Comparison of ENCODE assay signal across 13 cellular contexts in genomic region chr1:94022471-94023189, GRCh38.
DNase-seq lines count a peak whose midpoint lies in the region; ATAC-seq, FAIRE-seq and TF ChIP-seq lines count a peak whose summit lies in the region.
"Had no signal": no experiment of that assay in that cellular context is flagged by ENCODE, and none has a peak within 500 bp of the region (broad histone marks: within the 10 kb centered on the region; RNA-seq: fewer than 3 reads in every experiment).

No MANE protein-coding gene starts in this region.

- TF ChIP-seq POLR2A in HepG2 (IDR thresholded peaks at IDR 0.05; ENCODE audit: insufficient read depth in 1 of 2, low read depth in 2 of 2, low read length in 2 of 2), result no peak

- POLR2A ChIA-PET in HepG2 (lab: Yijun Ruan, JAX), result interaction anchor here (0.7 to 1.8 kb wide), 5 partner anchors 10 to 43 kb away, joined by 3 to 7 read pairs (median 4); no protein-coding TSS in a partner anchor

- H2AFZ ChIP-seq in HepG2 (ENCODE audit: low read length), result no peak overlapping the region

- TF ChIP-seq CTCF in choroid plexus epithelial cell (conservative IDR thresholded peaks at IDR 0.05; ENCODE audit: low read depth, low read length), result peak; percentile 6
- peak; percentile 20; the same call in 1 of the 2 replicates for TF ChIP-seq CTCF in HepG2 (CRISPR knock-in tag; IDR thresholded peaks at IDR 0.05)

- no peaks in the 10 kb centered on the region for H3K9me3 ChIP-seq in HepG2 (ENCODE audit: low read length)
- H3K9me3 ChIP-seq: BLaER1, SJCRH30 had no signal

- H3K36me3 ChIP-seq in HepG2 (replicated peaks in 1 of 2; ENCODE audit: control insufficient read depth in 1 of 2, insufficient read depth in 2 of 2, low read length in 2 of 2), result no peaks in the 10 kb centered on the region
- H3K36me3 ChIP-seq: BLaER1, SJCRH30 had no signal

- peak; percentile 72 for FAIRE-seq in HepG2 (lab: Jason Lieb, UNC)
- FAIRE-seq: GM12878 had no signal

- H3K27me3 ChIP-seq in HepG2 (ENCODE audit: control insufficient read depth in 1 of 2, insufficient read depth in 2 of 2, low read length in 2 of 2), result peaks cover 0 to 20% of the 10 kb centered on the region in 2 experiments; a peak in 4 of 5 replicates
- H3K27me3 ChIP-seq: BLaER1, SJCRH30 had no signal

- ATAC-seq in Right ventricle myocardium inferior, result peak; percentile 80
- ATAC-seq in HepG2, result peak; percentile 87
- ATAC-seq in HG03378 (IDR thresholded peaks at IDR 0.05; ENCODE audit: unreplicated experiment), result no peak
- ATAC-seq in HG02623 (IDR thresholded peaks at IDR 0.05; ENCODE audit: unreplicated experiment), result no peak
- ATAC-seq in GM21529 (IDR thresholded peaks at IDR 0.05; ENCODE audit: unreplicated experiment), result no peak
- ATAC-seq: GM12878 had no signal

- TF ChIP-seq RAD21 in HepG2 (CRISPR knock-in tag; IDR thresholded peaks at IDR 0.05), result no peak

- H3K27ac ChIP-seq in HepG2 (ENCODE audit: extremely low read length, insufficient read depth, low read length), result no peak overlapping the region
- H3K27ac ChIP-seq: BLaER1, SJCRH30 had no signal

- CTCF ChIA-PET in HepG2 (lab: Yijun Ruan, JAX; ENCODE audit: low intra/inter-chr PET ratio, low total read pairs), result no interaction called here

- H4K20me1 ChIP-seq in HepG2 (ENCODE audit: insufficient read depth, low read length), result no peaks in the 10 kb centered on the region
- H4K20me1 ChIP-seq: BLaER1 had no signal

- TF ChIP-seq EP300 in HepG2 (IDR thresholded peaks at IDR 0.05; ENCODE audit: low read depth in 2 of 2, low read length in 2 of 2), result no peak
- TF ChIP-seq EP300 in HepG2 (CRISPR knock-in tag; IDR thresholded peaks at IDR 0.05; ENCODE audit: borderline replicate concordance), result no peak; the same call in 1 of the 2 replicates

- H3K9ac ChIP-seq in HepG2 (ENCODE audit: insufficient read depth, low read depth, low read length), result no peak overlapping the region
- H3K9ac ChIP-seq: BLaER1 had no signal

- H3K4me2 ChIP-seq in HepG2 (ENCODE audit: low read depth, low read length), result peak overlapping the region; percentile 69
- H3K4me2 ChIP-seq: BLaER1 had no signal

- no peak for DNase-seq in Right ventricle myocardium inferior (ENCODE audit: missing footprints)
- DNase-seq in cardiac septum (ENCODE audit: low spot score), result no peak
- DNase-seq in choroid plexus epithelial cell (ENCODE audit: low read depth), result peak; percentile 94
- peak; percentile 81 for DNase-seq in HepG2 (ENCODE audit: low spot score)
- DNase-seq in germinal center (ENCODE audit: low spot score), result no peak
- DNase-seq: activated CD4-positive, alpha-beta memory T cell treated with anti-CD3 and anti-CD28 coated beads for 36 hours; anterior cingulate cortex; SJCRH30 had no signal

- H3K79me2 ChIP-seq in HepG2 (ENCODE audit: insufficient read depth, low read length), result no peaks in the 10 kb centered on the region

- WGBS in HepG2 (ENCODE audit: low lambda C conversion rate), result 48% methylated on average over 4 of the region's 6 CpGs

- intact Hi-C loops in Right ventricle myocardium inferior (cut with DNase I), result loop anchor here (5.0 kb wide), 1 partner anchor 115 kb away; the partner anchor contains the start of gene GCLM
- intact Hi-C loops in cardiac septum (cut with DNase I), result no loop called here
- intact Hi-C loops in HepG2 (cut with micrococcal nuclease; ENCODE audit: unreplicated experiment), result no loop called here

- no TSS peak for BruUV-seq in HepG2 (replicated peaks; lab: Mats Ljungman, UMichigan)

- in situ Hi-C loops in HepG2 (cut with HindIII; ENCODE audit: extremely low pct_ligation_motif_present, low pct_unique_long_range_greater_than_20kb), result loop anchor here (10.0 kb wide), 1 partner anchor 442 kb away; no protein-coding TSS in a partner anchor

- H3K4me1 ChIP-seq in HepG2 (ENCODE audit: insufficient read depth, low read length), result peaks cover 61% of the 10 kb centered on the region
- H3K4me1 ChIP-seq: BLaER1 had no signal

- no peak overlapping the region for H3K4me3 ChIP-seq in choroid plexus epithelial cell (ENCODE audit: low read depth, low read length)
- peak overlapping the region in 1 of 3 experiments; percentile 27; a peak in 1 of 6 replicates for H3K4me3 ChIP-seq in HepG2 (replicated peaks in 1 of 3; ENCODE audit: insufficient read depth in 1 of 3, low read depth in 2 of 3, low read length in 3 of 3)
- H3K4me3 ChIP-seq: BLaER1, GM12878, SJCRH30 had no signal

TF ChIP-seq in HepG2, 621 proteins besides CTCF, POLR2A, EP300 and RAD21 (continues in another document):
- TF ChIP-seq ZNF44 (CRISPR knock-in tag; IDR thresholded peaks at IDR 0.05) (no peak), ZNF703 (CRISPR knock-in tag; IDR thresholded peaks at IDR 0.05; ENCODE audit: borderline replicate concordance) (no peak), CC2D1A (CRISPR knock-in tag; IDR thresholded peaks at IDR 0.05) (no peak), PAF1 (CRISPR knock-in tag; IDR thresholded peaks at IDR 0.05) (no peak), TOE1 (CRISPR knock-in tag; IDR thresholded peaks at IDR 0.05) (no peak), TOPORS (CRISPR knock-in tag; IDR thresholded peaks at IDR 0.05) (no peak), ZNF558 (CRISPR knock-in tag; IDR thresholded peaks at IDR 0.05; ENCODE audit: borderline replicate concordance) (no peak), RERE (CRISPR knock-in tag; IDR thresholded peaks at IDR 0.05; ENCODE audit: low read depth) (no peak), ZNF512 (CRISPR knock-in tag; IDR thresholded peaks at IDR 0.05) (no peak), JUNB (CRISPR knock-in tag; IDR thresholded peaks at IDR 0.05; ENCODE audit: borderline replicate concordance) (no peak), ZNF260 (CRISPR knock-in tag; IDR thresholded peaks at IDR 0.05; ENCODE audit: borderline replicate concordance, low read depth) (no peak), PRMT3 (CRISPR knock-in tag; IDR thresholded peaks at IDR 0.05; ENCODE audit: borderline replicate concordance, low read depth) (0 out of 2 replicates have a peak, but pooled peaks have one; percentile 41), ESRRA (CRISPR knock-in tag; IDR thresholded peaks at IDR 0.05; ENCODE audit: low read depth) (no peak), PHF8 (CRISPR knock-in tag; IDR thresholded peaks at IDR 0.05) (0 out of 2 replicates have a peak, but pooled peaks have one; percentile 26), ZNF792 (CRISPR knock-in tag; IDR thresholded peaks at IDR 0.05) (no peak), ZNF350 (CRISPR knock-in tag; IDR thresholded peaks at IDR 0.05; ENCODE audit: borderline replicate concordance, low read depth) (no peak), ZIK1 (CRISPR knock-in tag; IDR thresholded peaks at IDR 0.05; ENCODE audit: borderline replicate concordance, low read depth) (no peak), GFI1 (CRISPR knock-in tag; IDR thresholded peaks at IDR 0.05; ENCODE audit: borderline replicate concordance) (peak; percentile 86)

Comparison
In these comparisons a context has a peak if more than half of its experiments do, and no peak if none do; other contexts are left out.
1. ATAC-seq: peak in Right ventricle myocardium inferior (single experiment) and HepG2 (single experiment); none in HG03378 (single experiment), HG02623 (single experiment) and GM21529 (single experiment).
2. DNase-seq: peak in choroid plexus epithelial cell (single experiment) and HepG2 (single experiment); none in Right ventricle myocardium inferior (single experiment), cardiac septum (single experiment) and germinal center (single experiment).